8 cellular contexts compared by ENCODE assay signal in genomic region chr9:101533334-101534187, GRCh38. TPM values are rescaled to one million over a fixed set of nuclear protein-coding genes. Genes with fewer than 3 reads are reported as not detected.
DNase-seq lines count a peak whose midpoint lies in the region; ATAC-seq, FAIRE-seq and TF ChIP-seq lines count a peak whose summit lies in the region.

A gene with protein sequence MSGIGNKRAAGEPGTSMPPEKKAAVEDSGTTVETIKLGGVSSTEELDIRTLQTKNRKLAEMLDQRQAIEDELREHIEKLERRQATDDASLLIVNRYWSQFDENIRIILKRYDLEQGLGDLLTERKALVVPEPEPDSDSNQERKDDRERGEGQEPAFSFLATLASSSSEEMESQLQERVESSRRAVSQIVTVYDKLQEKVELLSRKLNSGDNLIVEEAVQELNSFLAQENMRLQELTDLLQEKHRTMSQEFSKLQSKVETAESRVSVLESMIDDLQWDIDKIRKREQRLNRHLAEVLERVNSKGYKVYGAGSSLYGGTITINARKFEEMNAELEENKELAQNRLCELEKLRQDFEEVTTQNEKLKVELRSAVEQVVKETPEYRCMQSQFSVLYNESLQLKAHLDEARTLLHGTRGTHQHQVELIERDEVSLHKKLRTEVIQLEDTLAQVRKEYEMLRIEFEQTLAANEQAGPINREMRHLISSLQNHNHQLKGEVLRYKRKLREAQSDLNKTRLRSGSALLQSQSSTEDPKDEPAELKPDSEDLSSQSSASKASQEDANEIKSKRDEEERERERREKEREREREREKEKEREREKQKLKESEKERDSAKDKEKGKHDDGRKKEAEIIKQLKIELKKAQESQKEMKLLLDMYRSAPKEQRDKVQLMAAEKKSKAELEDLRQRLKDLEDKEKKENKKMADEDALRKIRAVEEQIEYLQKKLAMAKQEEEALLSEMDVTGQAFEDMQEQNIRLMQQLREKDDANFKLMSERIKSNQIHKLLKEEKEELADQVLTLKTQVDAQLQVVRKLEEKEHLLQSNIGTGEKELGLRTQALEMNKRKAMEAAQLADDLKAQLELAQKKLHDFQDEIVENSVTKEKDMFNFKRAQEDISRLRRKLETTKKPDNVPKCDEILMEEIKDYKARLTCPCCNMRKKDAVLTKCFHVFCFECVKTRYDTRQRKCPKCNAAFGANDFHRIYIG (plus strand): TSS chr9:101533853. CDS start chr9:101535424, 1,571 bp downstream.

- H3K4me3 ChIP-seq in adrenal gland: peak within 1 kb of the TSS; percentile 48 to 95 (median 72)
- peak within 1 kb of the TSS; percentile 43 to 97 (median 82) for H3K4me3 ChIP-seq in heart left ventricle

- ATAC-seq in HG02852 (IDR thresholded peaks at IDR 0.05; ENCODE audit: unreplicated experiment) (peak; percentile 98), heart left ventricle (peak; percentile 98 to 99 (median 98))

- peak; percentile 92 for FAIRE-seq in GM12892 (lab: Jason Lieb, UNC)

- H3K27me3 ChIP-seq in adrenal gland (no peaks in the 10 kb centered on the region), heart left ventricle (no peaks in the 10 kb centered on the region)

- TF ChIP-seq POLR2A in GM12892 (IDR thresholded peaks at IDR 0.05; ENCODE audit: low read depth, low read length): peak; percentile 68; the same call in 1 of the 2 replicates
- peak in 1 of 2 donors; percentile 56 for TF ChIP-seq POLR2A in adrenal gland (IDR thresholded peaks at IDR 0.05)
- peak in 1 of 2 donors; percentile 47 for TF ChIP-seq POLR2A in heart left ventricle (IDR thresholded peaks at IDR 0.05)

- no peaks in the 10 kb centered on the region for H3K9me3 Mint-ChIP-seq in type B pancreatic cell

- H3K4me1 Mint-ChIP-seq in type B pancreatic cell (ENCODE audit: unreplicated experiment): peaks cover 17% of the 10 kb centered on the region

- no peaks in the 10 kb centered on the region for H3K9me3 ChIP-seq in adrenal gland (replicated peaks in 1 of 3)
- no peaks in the 10 kb centered on the region for H3K9me3 ChIP-seq in heart left ventricle

- TF ChIP-seq CTCF in adrenal gland (IDR thresholded peaks at IDR 0.05) (no peak), heart left ventricle (IDR thresholded peaks at IDR 0.05) (no peak), type B pancreatic cell (conservative IDR thresholded peaks at IDR 0.05) (no peak)

- peaks cover 8% of the 10 kb centered on the region for H3K36me3 Mint-ChIP-seq in type B pancreatic cell

- H3K36me3 ChIP-seq in adrenal gland (replicated peaks in 1 of 2): peaks cover 0 to 25% of the 10 kb centered on the region in 2 donors
- peaks cover 0 to 35% (median 31%) of the 10 kb centered on the region in 9 donors for H3K36me3 ChIP-seq in heart left ventricle

- H3K27ac Mint-ChIP-seq in type B pancreatic cell: peak within 1 kb of the TSS; percentile 99

- H3K4me1 ChIP-seq in adrenal gland (replicated peaks in 1 of 2) (peaks cover 7 to 20% of the 10 kb centered on the region in 2 donors), heart left ventricle (peaks cover 0 to 36% (median 26%) of the 10 kb centered on the region in 12 donors)

- peak; percentile 77 for DNase-seq in GM12892 (ENCODE audit: insufficient read length)
- peak; percentile 97 for DNase-seq in NCI-H146 (lab: John Stamatoyannopoulos, UW)
- DNase-seq in T-helper 1 cell: peak; percentile 97 to 100 (median 98)
- peak; percentile 99 to 100 (median 100) for DNase-seq in adrenal gland
- DNase-seq in heart left ventricle: peak; percentile 100
- DNase-seq in pons (ENCODE audit: low spot score): peak; percentile 100
- DNase-seq in type B pancreatic cell (ENCODE audit: extremely low spot score, unreplicated experiment): peak; percentile 98

- no peaks in the 10 kb centered on the region for H3K27me3 Mint-ChIP-seq in type B pancreatic cell

- peak within 1 kb of the TSS; percentile 95 for H3K4me3 Mint-ChIP-seq in type B pancreatic cell

- H3K27ac ChIP-seq in adrenal gland (peak within 1 kb of the TSS; percentile 87 to 98 (median 91)), heart left ventricle (peak within 1 kb of the TSS; percentile 88 to 99 (median 92))

- intact Hi-C loops in adrenal gland (cut with DNase I) (no loop called here), heart left ventricle (cut with DNase I) (loop anchor here in 5 of 10 donors (2.0 to 5.0 kb wide), 3 partner anchors 131 to 136 kb away; partner anchors contain the start of genes MRPL50 (in 4 of the 5) and ZNF189 (in 4 of the 5))

- WGBS in adrenal gland, 4 donors: 0 to 1% (median 1%) methylated on average over 30 to 45 of the region's 45 CpGs
- WGBS in heart left ventricle, 4 donors: 1 to 2% (median 1%) methylated on average over 40 to 45 of the region's 45 CpGs

RNA-seq across cellular contexts. Expression of the gene that starts here (rescaled TPM):
- polyA plus RNA-seq in GM12892 (2012; ENCODE audit: missing spikeins): 22.8 TPM
- total RNA-seq in adrenal gland: 10 to 100 TPM; 19.8 to 46.8 (median 27.8) TPM
- 10 to 100 TPM; 13.5 to 43.3 (median 17.7) TPM for polyA plus RNA-seq in adrenal gland
- total RNA-seq in heart left ventricle: 10 to 100 TPM; 23.0 to 63.7 (median 50.6) TPM
- 10 to 100 TPM; 14.1 to 22.6 TPM for polyA plus RNA-seq in heart left ventricle
- 39.5 and 52.2 TPM in 2 replicates for total RNA-seq in type B pancreatic cell (ENCODE audit: low replicate concordance)

Comparison
In these comparisons a context has a peak if more than half of its experiments do, and no peak if none do; other contexts are left out.
1. Peak in every context shown above with its lines: DNase-seq, ATAC-seq, H3K4me3 ChIP-seq and H3K27ac ChIP-seq.